In the genomic region with DNA sequence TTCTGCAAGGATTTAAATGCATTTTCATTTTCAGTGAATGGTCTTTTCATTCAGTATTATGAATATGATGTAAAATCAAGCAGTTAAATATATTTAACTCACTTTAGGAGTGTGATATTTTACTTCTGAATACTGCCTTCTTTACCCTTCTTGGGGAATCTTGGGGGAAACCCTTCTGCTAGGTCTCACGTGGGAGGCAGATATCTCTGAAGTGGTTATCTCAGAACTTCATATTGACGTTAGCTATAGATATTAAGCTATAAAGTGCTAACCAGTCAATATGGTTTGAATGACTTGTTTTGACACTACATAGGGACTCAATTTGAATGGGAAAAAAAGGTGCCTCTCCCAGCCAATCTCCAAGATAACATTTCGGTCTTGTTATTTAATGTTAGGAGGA, we compare ENCODE assay signal across 20 cellular contexts. TPM values are rescaled to one million over a fixed set of nuclear protein-coding genes. Genes with fewer than 3 reads are reported as not detected.
A peak's percentile ranks its signal among the peaks of the same experiment; 100 is the strongest.
DNase-seq lines count a peak whose midpoint lies in the region; ATAC-seq, FAIRE-seq and TF ChIP-seq lines count a peak whose summit lies in the region.
"Had no signal": no experiment of that assay in that cellular context is flagged by ENCODE, and none has a peak within 500 bp of the region (broad histone marks: within the 10 kb centered on the region; RNA-seq: fewer than 3 reads in every experiment).

No MANE protein-coding gene starts in this region.

- H3K4me3 ChIP-seq in OCI-LY1 (ENCODE audit: low read depth, low read length, poor library complexity, severe bottlenecking), result no peak overlapping the region
- H3K4me3 ChIP-seq in GM12878, result no peak overlapping the region
- H3K4me3 ChIP-seq: gastrocnemius medialis, mucosa of descending colon, tibial nerve had no signal

- H3K27me3 Mint-ChIP-seq in activated naive CD4-positive, alpha-beta T cell treated with anti-CD3 and anti-CD28 coated beads for 36 hours (ENCODE audit: low read depth), result no peaks in the 10 kb centered on the region
- no peaks in the 10 kb centered on the region for H3K27me3 Mint-ChIP-seq in stimulated activated naive CD8-positive, alpha-beta T cell treated with anti-CD3 and anti-CD28 coated beads, Interleukin-15, amount 100 ng/mL, for 72 hours
- H3K27me3 Mint-ChIP-seq: CD4-positive, alpha-beta memory T cell had no signal

- H3K79me2 ChIP-seq in OCI-LY1 (ENCODE audit: insufficient read depth, low read length) (peaks cover 86% of the 10 kb centered on the region), GM12878 (ENCODE audit: control insufficient read depth, insufficient read depth, low read length) (peaks cover 67% of the 10 kb centered on the region)

- peaks cover 41% of the 10 kb centered on the region for H3K36me3 Mint-ChIP-seq in activated naive CD4-positive, alpha-beta T cell treated with anti-CD3 and anti-CD28 coated beads for 36 hours (ENCODE audit: low read depth)

- H2AFZ ChIP-seq in OCI-LY1 (ENCODE audit: low read length), result no peak overlapping the region
- no peak overlapping the region for H2AFZ ChIP-seq in GM12878 (ENCODE audit: control insufficient read depth, low read depth, low read length)

- RAD21 ChIA-PET in GM12878 (lab: Charles Lee; ENCODE audit: unreplicated experiment), result interaction anchor here (1.0 to 1.7 kb wide), 7 partner anchors 8 to 108 kb away, joined by 3 to 8 read pairs (median 5); no protein-coding TSS in a partner anchor

- no peaks in the 10 kb centered on the region for H3K9me2 ChIP-seq in OCI-LY1 (ENCODE audit: low read depth, low read length)

- TF ChIP-seq EP300 in GM12878 (IDR thresholded peaks at IDR 0.05; ENCODE audit: borderline replicate concordance in 1 of 2, control insufficient read depth in 1 of 2, low read depth in 2 of 2, low read length in 2 of 2), result no peak

- H3K27ac Mint-ChIP-seq in activated naive CD4-positive, alpha-beta T cell treated with anti-CD3 and anti-CD28 coated beads for 36 hours, result peak overlapping the region; percentile 70
- H3K27ac Mint-ChIP-seq in stimulated activated naive CD8-positive, alpha-beta T cell treated with anti-CD3 and anti-CD28 coated beads, Interleukin-15, amount 100 ng/mL, for 72 hours, result no peak overlapping the region

- TF ChIP-seq CTCF in OCI-LY1 (IDR thresholded peaks at IDR 0.05; ENCODE audit: low read length), result no peak
- TF ChIP-seq CTCF in GM12878 (IDR thresholded peaks at IDR 0.05 in 2 of 3, conservative IDR thresholded peaks at IDR 0.05 in 1 of 3; ENCODE audit: control insufficient read depth in 2 of 3, extremely low read depth in 1 of 3, insufficient read depth in 1 of 3, low read depth in 3 of 3, low read length in 3 of 3), result no peak

- peaks cover 95% of the 10 kb centered on the region for H3K36me3 ChIP-seq in OCI-LY1 (ENCODE audit: insufficient read depth, low read length)
- peaks cover 2 to 33% of the 10 kb centered on the region in 2 experiments for H3K36me3 ChIP-seq in GM12878 (ENCODE audit: control insufficient read depth in 2 of 2, insufficient read depth in 2 of 2, low read length in 1 of 2)

- BruUV-seq in GM12878 (replicated peaks; lab: Mats Ljungman, UMichigan), result TSS peak; percentile 0

- H3F3A ChIP-seq in OCI-LY1 (ENCODE audit: insufficient read depth, low read length), result no peaks in the 10 kb centered on the region

- DNase-seq in activated naive CD4-positive, alpha-beta T cell treated with anti-CD3 and anti-CD28 coated beads for 36 hours, result peak; percentile 52
- DNase-seq in activated naive CD4-positive, alpha-beta T cell (lab: John Stamatoyannopoulos, UW), result no peak
- DNase-seq in GM12878 (ENCODE audit: low read depth, low spot score) (no peak), NCI-H1436 treated with DMSO at 0.1 percent for 48 hours (lab: John Stamatoyannopoulos, UW) (no peak), SK-N-DZ (ENCODE audit: low spot score) (no peak)
- DNase-seq in stimulated activated naive CD8-positive, alpha-beta T cell treated with anti-CD3 and anti-CD28 coated beads, Interleukin-15, amount 100 ng/mL, for 72 hours, result no peak
- DNase-seq: ACHN, dermis blood vessel endothelial cell, gastrocnemius medialis, mucosa of descending colon, NCI-H510A, SHP77 had no signal

- H3K9ac ChIP-seq in OCI-LY1 (ENCODE audit: low read length), result no peak overlapping the region; the same call in 1 of the 2 replicates
- H3K9ac ChIP-seq in GM12878 (ENCODE audit: control insufficient read depth, insufficient read depth, low read length), result no peak overlapping the region

- WGBS in GM12878 (ENCODE audit: insufficient coverage, insufficient replicate concordance, low lambda C conversion rate, missing lambda C conversion rate), result 35% methylated on average over 3 of the region's 3 CpGs

- no peaks in the 10 kb centered on the region for H3K9me3 Mint-ChIP-seq in activated naive CD4-positive, alpha-beta T cell treated with anti-CD3 and anti-CD28 coated beads for 36 hours
- no peaks in the 10 kb centered on the region for H3K9me3 Mint-ChIP-seq in stimulated activated naive CD8-positive, alpha-beta T cell treated with anti-CD3 and anti-CD28 coated beads, Interleukin-15, amount 100 ng/mL, for 72 hours
- H3K9me3 Mint-ChIP-seq: CD4-positive, alpha-beta memory T cell had no signal

- FAIRE-seq in GM12878 (lab: Jason Lieb, UNC), result no peak
- FAIRE-seq: bronchial epithelial cell, GM19239, H54 had no signal

- peaks cover 59% of the 10 kb centered on the region for H3K4me1 Mint-ChIP-seq in activated naive CD4-positive, alpha-beta T cell treated with anti-CD3 and anti-CD28 coated beads for 36 hours (ENCODE audit: low read depth)
- H3K4me1 Mint-ChIP-seq in stimulated activated naive CD8-positive, alpha-beta T cell treated with anti-CD3 and anti-CD28 coated beads, Interleukin-15, amount 100 ng/mL, for 72 hours, result peaks cover 62% of the 10 kb centered on the region

- H3K9me3 ChIP-seq in OCI-LY1 (ENCODE audit: low read length) (no peaks in the 10 kb centered on the region), GM12878 (replicated peaks; ENCODE audit: control insufficient read depth, insufficient read depth, low read length) (peaks cover 2% of the 10 kb centered on the region; the same call in 1 of the 3 replicates)
- H3K9me3 ChIP-seq: gastrocnemius medialis, mucosa of descending colon, tibial nerve had no signal

- CTCF ChIA-PET in activated naive CD4-positive, alpha-beta T cell treated with anti-CD3 and anti-CD28 coated beads for 36 hours (lab: Charles Lee), result interaction anchor here (0.7 to 1.3 kb wide), 3 partner anchors 11 to 108 kb away, joined by 3 to 4 read pairs (median 3); no protein-coding TSS in a partner anchor
- CTCF ChIA-PET in GM12878 (lab: Yijun Ruan, JAX), result interaction anchor here (1.0 to 1.8 kb wide), 6 partner anchors 8 to 108 kb away, joined by 3 to 7 read pairs (median 3); no protein-coding TSS in a partner anchor

- POLR2A ChIA-PET in GM12878 (lab: Charles Lee), result interaction anchor here (0.7 to 1.0 kb wide), 3 partner anchors 9 to 70 kb away, joined by 3 to 5 read pairs (median 4); no protein-coding TSS in a partner anchor

- TF ChIP-seq RAD21 in GM12878 (IDR thresholded peaks at IDR 0.05; ENCODE audit: insufficient read depth, low read depth, low read length), result no peak

- no peak overlapping the region for H3K4me3 Mint-ChIP-seq in activated naive CD4-positive, alpha-beta T cell treated with anti-CD3 and anti-CD28 coated beads for 36 hours
- H3K4me3 Mint-ChIP-seq in stimulated activated naive CD8-positive, alpha-beta T cell treated with anti-CD3 and anti-CD28 coated beads, Interleukin-15, amount 100 ng/mL, for 72 hours, result peak overlapping the region; percentile 74 to 79

- no peaks in the 10 kb centered on the region for H3K27me3 ChIP-seq in OCI-LY1 (ENCODE audit: insufficient read depth, low read length)
- H3K27me3 ChIP-seq in GM12878 (replicated peaks in 1 of 2; ENCODE audit: control insufficient read depth in 2 of 2, insufficient read depth in 2 of 2, low read length in 1 of 2), result no peaks in the 10 kb centered on the region
- H3K27me3 ChIP-seq: gastrocnemius medialis, tibial nerve had no signal

- H3K4me1 ChIP-seq in OCI-LY1 (ENCODE audit: insufficient read depth, low read length, severe bottlenecking) (peaks cover 52% of the 10 kb centered on the region), GM12878 (ENCODE audit: control insufficient read depth, insufficient read depth, low read length) (peaks cover 9% of the 10 kb centered on the region)

- peak; percentile 54 for ATAC-seq in GM12878
- ATAC-seq in stimulated activated naive CD8-positive, alpha-beta T cell treated with anti-CD3 and anti-CD28 coated beads, Interleukin-15, amount 100 ng/mL, for 72 hours, result peak; percentile 95
- no peak for ATAC-seq in HG02870 (IDR thresholded peaks at IDR 0.05; ENCODE audit: unreplicated experiment)
- ATAC-seq: gastrocnemius medialis, left lobe of liver, mucosa of descending colon had no signal

- intact Hi-C loops in activated naive CD4-positive, alpha-beta T cell treated with anti-CD3 and anti-CD28 coated beads for 36 hours (cut with micrococcal nuclease), result loop anchor here (1.0 kb wide), 3 partner anchors 8 to 19 kb away; partner anchors contain the start of gene REL
- intact Hi-C loops in GM12878 (cut with micrococcal nuclease; ENCODE audit: unreplicated experiment), result no loop called here

- no peak for TF ChIP-seq POLR2A in GM12878 (IDR thresholded peaks at IDR 0.05; ENCODE audit: low read depth, low read length)

- H4K20me1 ChIP-seq in OCI-LY1 (ENCODE audit: insufficient read depth, low read length), result peaks cover 17% of the 10 kb centered on the region
- no peaks in the 10 kb centered on the region for H4K20me1 ChIP-seq in GM12878 (ENCODE audit: control insufficient read depth, insufficient read depth)

- H3K27ac ChIP-seq in OCI-LY1 (ENCODE audit: low read depth, low read length, poor library complexity, severe bottlenecking) (peak overlapping the region; percentile 69), GM12878 (ENCODE audit: control insufficient read depth, insufficient read depth) (no peak overlapping the region)
- H3K27ac ChIP-seq: gastrocnemius medialis, tibial nerve had no signal

- in situ Hi-C loops in GM12878 (cut with MboI), result no loop called here

- SMC1A ChIA-PET in GM12878 (lab: Charles Lee; ENCODE audit: uncharacterized antibody, unreplicated experiment), result interaction anchor here (0.5 to 2.9 kb wide), 12 partner anchors 9 to 96 kb away, joined by 3 to 11 read pairs (median 3); partner anchors contain the start of gene REL

- H3K4me2 ChIP-seq in OCI-LY1 (ENCODE audit: low read length) (peak overlapping the region; percentile 25; the same call in 1 of the 2 replicates), GM12878 (ENCODE audit: control insufficient read depth, insufficient read depth) (peak overlapping the region; percentile 15)

RNA-seq across cellular contexts. Expression of gene REL, which starts 9.8 kb away (rescaled TPM):
- 10 to 100 TPM; 40.3 to 40.5 TPM for total RNA-seq in activated naive CD4-positive, alpha-beta T cell treated with anti-CD3 and anti-CD28 coated beads for 36 hours
- total RNA-seq in GM12878 (2013; cell fraction: nucleolus; rRNA removed), result 245 and 256 TPM in 2 replicates
- total RNA-seq in GM12878 (2014; rRNA removed) (35.5 and 41.1 TPM in 2 replicates), GM12878 (2014; rRNA removed; fragmentation: Illumina TruSeq; extraction: Trizol) (48.9 and 53.0 TPM in 2 replicates), GM12878 (2021) (49.3 and 52.4 TPM in 2 replicates)
- polyA plus RNA-seq in GM12878 (2011; ENCODE audit: low read depth), result 13.0 TPM
- polyA plus RNA-seq in GM12878 (2011; rRNA removed) (27.8 and 35.1 TPM in 2 replicates), GM12878 (2014; fragmentation: Illumina TruSeq; extraction: Trizol) (47.5 and 56.1 TPM in 2 replicates), GM12878 (2014; fragmentation: Nextera tagmentation; extraction: Ambion mirVana) (10 to 100 TPM in 1 of 2 experiments, 1 to 10 TPM in 1; 6.3 to 17.7 TPM), GM12878 (2014; rRNA removed) (20.2 and 25.4 TPM in 2 replicates), GM12878 (2016; fragmentation: Nextera tagmentation; extraction: Ambion mirVana) (10 to 100 TPM; 21.9 to 25.4 TPM)
- 14.0 and 18.0 TPM in 2 replicates for polyA plus RNA-seq in GM12878 (2011; cell fraction: cytosol; rRNA removed)
- polyA plus RNA-seq in GM12878 (2011; cell fraction: nucleus; rRNA removed), result 18.9 and 23.2 TPM in 2 replicates
- polyA plus RNA-seq in GM12878 (2012), result 11.0 and 15.9 TPM in 2 replicates
- polyA minus RNA-seq in GM12878 (2011; rRNA and poly(A)+ RNA removed), result 53.4 and 82.2 TPM in 2 replicates
- 21.5 and 23.4 TPM in 2 replicates for polyA minus RNA-seq in GM12878 (2011; cell fraction: cytosol; rRNA and poly(A)+ RNA removed)
- 21.8 and 37.1 TPM in 2 replicates for polyA minus RNA-seq in GM12878 (2011; cell fraction: nucleus; rRNA and poly(A)+ RNA removed)
- 2.1 and 3.4 TPM in 2 replicates for polyA plus RNA-seq in SK-N-DZ (2014; cell fraction: cytosol; rRNA removed)
- polyA plus RNA-seq in SK-N-DZ (2014; cell fraction: nucleus; rRNA removed), result 0.86 and 1.4 TPM in 2 replicates
